Comparison of ENCODE assay signal across 1 cellular context in the genomic region with DNA sequence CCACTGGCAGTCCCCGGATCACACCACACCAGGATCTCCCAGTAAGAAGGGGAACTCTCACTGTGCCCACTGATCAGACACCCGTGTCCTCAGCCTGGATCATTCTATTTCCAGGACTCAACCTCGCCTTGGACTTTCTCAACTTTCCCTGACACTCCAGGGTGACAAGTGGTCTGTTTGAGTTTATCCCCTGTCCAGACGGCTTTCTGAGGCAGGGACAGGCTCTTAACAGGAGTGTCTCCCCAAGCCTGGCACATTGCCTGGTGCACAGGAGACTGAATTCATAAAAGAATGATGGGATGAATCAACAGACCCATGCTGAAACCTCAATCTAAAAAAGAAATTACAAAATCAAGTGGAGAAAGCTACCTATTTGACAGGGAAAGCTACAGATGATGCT.
TF ChIP-seq lines count a peak whose summit lies in the region.

No MANE protein-coding gene starts in this region.

TF ChIP-seq in IMR-90, 13 proteins besides CTCF, POLR2A, EP300 and RAD21:
- TF ChIP-seq SMC3 (IDR thresholded peaks at IDR 0.05; ENCODE audit: low read depth, low read length) (no peak), MAFK (IDR thresholded peaks at IDR 0.05; ENCODE audit: low read depth, low read length) (no peak), RFX5 (IDR thresholded peaks at IDR 0.05; ENCODE audit: low read depth, low read length) (no peak), CHD1 (IDR thresholded peaks at IDR 0.05; ENCODE audit: low read depth, low read length) (no peak)
TF ChIP-seq in IMR-90: peak in this region for 0.
